In the genomic region with DNA sequence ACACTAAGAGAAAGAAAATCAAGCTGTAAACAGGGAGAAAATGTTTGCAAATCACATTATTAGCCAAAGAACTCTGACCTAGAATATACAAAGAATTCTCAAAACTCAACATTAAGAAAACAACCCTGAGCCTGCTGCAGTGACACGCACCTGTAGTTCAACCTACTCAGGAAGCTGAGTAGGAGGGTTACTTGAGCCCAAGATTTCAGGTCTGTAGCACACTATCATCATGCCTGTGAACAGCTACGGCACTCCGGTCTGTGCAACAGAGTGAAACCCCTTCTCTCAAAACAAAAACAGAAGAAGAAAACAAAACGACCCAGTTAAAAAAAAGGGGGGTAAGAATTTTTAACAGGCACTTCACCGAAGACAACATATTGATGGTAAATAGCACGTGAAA, we compare ENCODE assay signal across 12 cellular contexts. TPM values are rescaled to one million over a fixed set of nuclear protein-coding genes. Genes with fewer than 3 reads are reported as not detected.
DNase-seq lines count a peak whose midpoint lies in the region; ATAC-seq and TF ChIP-seq lines count a peak whose summit lies in the region.
"Had no signal": no experiment of that assay in that cellular context is flagged by ENCODE, and none has a peak within 500 bp of the region (broad histone marks: within the 10 kb centered on the region; RNA-seq: fewer than 3 reads in every experiment).

No MANE protein-coding gene starts in this region.

- DNase-seq in GM06990 (ENCODE audit: extremely low read depth, insufficient read length), result peak; percentile 30
- no peak for DNase-seq in activated CD4-positive, alpha-beta T cell treated with anti-CD3 and anti-CD28 coated beads, Interleukin-2, amount 10 ng/mL, durations not matched to agents 7 days and 5 days
- DNase-seq in mesenchymal stem cell, result no peak
- DNase-seq in right lobe of liver, result no peak
- no peak for DNase-seq in NCI-H226
- DNase-seq: activated naive CD4-positive, alpha-beta T cell treated with anti-CD3 and anti-CD28 coated beads for 36 hours had no signal

- H2BK120ac ChIP-seq in mesenchymal stem cell (ENCODE audit: low read depth, low read length), result no peak overlapping the region

- intact Hi-C loops in right lobe of liver (cut with DNase I), result no loop called here

- no peaks in the 10 kb centered on the region for H3K4me1 Mint-ChIP-seq in activated CD4-positive, alpha-beta T cell treated with anti-CD3 and anti-CD28 coated beads, Interleukin-2, amount 10 ng/mL, durations not matched to agents 7 days and 5 days
- H3K4me1 Mint-ChIP-seq: stimulated activated effector memory CD8-positive, alpha-beta T cell treated with anti-CD3 and anti-CD28 coated beads, Interleukin-12 subunit alpha, Interleukin-12 subunit beta, amount 100 ng/mL, for 72 hours had no signal

- no peak overlapping the region for H3K18ac ChIP-seq in mesenchymal stem cell (ENCODE audit: low read depth in 1 of 2, low read length in 2 of 2)

- no peaks in the 10 kb centered on the region for H3K9me3 Mint-ChIP-seq in activated CD4-positive, alpha-beta T cell treated with anti-CD3 and anti-CD28 coated beads, Interleukin-2, amount 10 ng/mL, durations not matched to agents 7 days and 5 days
- H3K9me3 Mint-ChIP-seq: activated naive CD4-positive, alpha-beta T cell treated with anti-CD3 and anti-CD28 coated beads for 36 hours; stimulated activated effector memory CD8-positive, alpha-beta T cell treated with anti-CD3 and anti-CD28 coated beads, Interleukin-12 subunit alpha, Interleukin-12 subunit beta, amount 100 ng/mL, for 72 hours had no signal

- H3K27me3 ChIP-seq in GM06990 (replicated peaks; ENCODE audit: control insufficient read depth, insufficient read depth, low read length) (no peaks in the 10 kb centered on the region), mesenchymal stem cell (ENCODE audit: control insufficient read depth in 1 of 2, insufficient read depth in 1 of 2, low read length in 2 of 2) (no peaks in the 10 kb centered on the region), right lobe of liver (no peaks in the 10 kb centered on the region)

- CTCF ChIA-PET in activated CD4-positive, alpha-beta T cell treated with anti-CD3 and anti-CD28 coated beads, Interleukin-2, amount 10 ng/mL, durations not matched to agents 7 days and 5 days (lab: Charles Lee), result no interaction called here

- H2BK15ac ChIP-seq in mesenchymal stem cell (ENCODE audit: low read depth, poor library complexity, severe bottlenecking), result no peak overlapping the region

- no peak overlapping the region for H2BK12ac ChIP-seq in mesenchymal stem cell (ENCODE audit: low read length in 2 of 2)

- H3K23ac ChIP-seq in mesenchymal stem cell (ENCODE audit: low read length in 2 of 2), result no peak overlapping the region

- H3K36me3 ChIP-seq in GM06990 (ENCODE audit: control insufficient read depth, insufficient read depth, low read length) (no peaks in the 10 kb centered on the region; the same call in 1 of the 2 replicates), mesenchymal stem cell (ENCODE audit: control insufficient read depth in 1 of 2, insufficient read depth in 2 of 2, low read depth in 1 of 2, low read length in 2 of 2) (peaks cover 4 to 30% of the 10 kb centered on the region in 2 experiments), right lobe of liver (no peaks in the 10 kb centered on the region)

- no peak overlapping the region for H3K27ac Mint-ChIP-seq in activated CD4-positive, alpha-beta T cell treated with anti-CD3 and anti-CD28 coated beads, Interleukin-2, amount 10 ng/mL, durations not matched to agents 7 days and 5 days
- H3K27ac Mint-ChIP-seq: activated naive CD4-positive, alpha-beta T cell treated with anti-CD3 and anti-CD28 coated beads for 36 hours; stimulated activated effector memory CD8-positive, alpha-beta T cell treated with anti-CD3 and anti-CD28 coated beads, Interleukin-12 subunit alpha, Interleukin-12 subunit beta, amount 100 ng/mL, for 72 hours had no signal

- no peak overlapping the region for H3K4ac ChIP-seq in mesenchymal stem cell (ENCODE audit: low read depth in 1 of 2, low read length in 2 of 2)

- TF ChIP-seq CTCF in GM06990 (IDR thresholded peaks at IDR 0.05; ENCODE audit: insufficient read depth, low read length, poor library complexity, severe bottlenecking) (no peak), right lobe of liver (IDR thresholded peaks at IDR 0.05) (no peak)

- POLR2A ChIA-PET in activated CD4-positive, alpha-beta T cell treated with anti-CD3 and anti-CD28 coated beads, Interleukin-2, amount 10 ng/mL, durations not matched to agents 7 days and 5 days (lab: Charles Lee), result no interaction called here

- 97% methylated on average over 6 of the region's 6 CpGs for WGBS in mesenchymal stem cell
- 95% methylated on average over 6 of the region's 6 CpGs for WGBS in right lobe of liver (ENCODE audit: insufficient coverage, low coverage, low lambda C conversion rate, missing lambda C conversion rate)

- H2AK5ac ChIP-seq in mesenchymal stem cell (ENCODE audit: low read length, severe bottlenecking), result no peak overlapping the region

- no peak overlapping the region for H3K4me3 Mint-ChIP-seq in activated CD4-positive, alpha-beta T cell treated with anti-CD3 and anti-CD28 coated beads, Interleukin-2, amount 10 ng/mL, durations not matched to agents 7 days and 5 days
- H3K4me3 Mint-ChIP-seq: activated naive CD4-positive, alpha-beta T cell treated with anti-CD3 and anti-CD28 coated beads for 36 hours; stimulated activated effector memory CD8-positive, alpha-beta T cell treated with anti-CD3 and anti-CD28 coated beads, Interleukin-12 subunit alpha, Interleukin-12 subunit beta, amount 100 ng/mL, for 72 hours had no signal

- H3K4me3 ChIP-seq in GM06990 (replicated peaks; ENCODE audit: low read depth, low read length) (peak overlapping the region; percentile 15), mesenchymal stem cell (ENCODE audit: insufficient read depth in 1 of 2, low read depth in 1 of 2, low read length in 2 of 2) (no peak overlapping the region), right lobe of liver (no peak overlapping the region)
- H3K4me3 ChIP-seq: skin epidermis had no signal

- H3K9me3 ChIP-seq in mesenchymal stem cell (ENCODE audit: control insufficient read depth, low read length), result no peaks in the 10 kb centered on the region
- H3K9me3 ChIP-seq in right lobe of liver, result no peaks in the 10 kb centered on the region

- ATAC-seq in GM19452 (IDR thresholded peaks at IDR 0.05; ENCODE audit: unreplicated experiment), result peak; percentile 72
- peak; percentile 98 for ATAC-seq in HG02852 (IDR thresholded peaks at IDR 0.05; ENCODE audit: unreplicated experiment)
- peak; percentile 77 for ATAC-seq in HG03575 (IDR thresholded peaks at IDR 0.05; ENCODE audit: extremely low read depth, insufficient number of reproducible peaks, low FRiP score, unreplicated experiment)
- ATAC-seq in right lobe of liver, result no peak
- ATAC-seq: stimulated activated effector memory CD8-positive, alpha-beta T cell treated with anti-CD3 and anti-CD28 coated beads, Interleukin-12 subunit alpha, Interleukin-12 subunit beta, amount 100 ng/mL, for 72 hours had no signal

- no peaks in the 10 kb centered on the region for H3K36me3 Mint-ChIP-seq in activated CD4-positive, alpha-beta T cell treated with anti-CD3 and anti-CD28 coated beads, Interleukin-2, amount 10 ng/mL, durations not matched to agents 7 days and 5 days (ENCODE audit: low read depth)

- TF ChIP-seq POLR2A in right lobe of liver (IDR thresholded peaks at IDR 0.05), result no peak

- no peaks in the 10 kb centered on the region for H3K27me3 Mint-ChIP-seq in activated CD4-positive, alpha-beta T cell treated with anti-CD3 and anti-CD28 coated beads, Interleukin-2, amount 10 ng/mL, durations not matched to agents 7 days and 5 days

- no peak overlapping the region for H3K9ac ChIP-seq in mesenchymal stem cell (ENCODE audit: low read length)

- H3K79me1 ChIP-seq in mesenchymal stem cell (replicated peaks; ENCODE audit: low read length, poor library complexity, severe bottlenecking), result peaks cover 19% of the 10 kb centered on the region

- no peak overlapping the region for H4K91ac ChIP-seq in mesenchymal stem cell (ENCODE audit: low read length)

- H2AFZ ChIP-seq in mesenchymal stem cell (ENCODE audit: low read depth, low read length), result no peak overlapping the region

- H2BK5ac ChIP-seq in mesenchymal stem cell (ENCODE audit: low read depth, low read length, poor library complexity, severe bottlenecking), result no peak overlapping the region

- no peak overlapping the region for H3K4me2 ChIP-seq in mesenchymal stem cell (ENCODE audit: low read length, poor library complexity, severe bottlenecking)

- no peak overlapping the region for H3K14ac ChIP-seq in mesenchymal stem cell (ENCODE audit: low read length in 2 of 2)

- H3K27ac ChIP-seq in mesenchymal stem cell (ENCODE audit: low read length, poor library complexity, severe bottlenecking) (no peak overlapping the region), right lobe of liver (no peak overlapping the region)
- H3K27ac ChIP-seq: skin epidermis, VCaP had no signal

- H4K8ac ChIP-seq in mesenchymal stem cell (ENCODE audit: low read length), result no peak overlapping the region

- H3K4me1 ChIP-seq in mesenchymal stem cell (ENCODE audit: control insufficient read depth, insufficient read depth, low read depth, low read length), result peaks cover 3% of the 10 kb centered on the region
- H3K4me1 ChIP-seq in right lobe of liver, result no peaks in the 10 kb centered on the region

RNA-seq across cellular contexts. Expression of gene SAV1, which starts 20.8 kb away (rescaled TPM):
- 1 to 10 TPM; 3.4 to 3.9 TPM for total RNA-seq in activated CD4-positive, alpha-beta T cell treated with anti-CD3 and anti-CD28 coated beads, Interleukin-2, amount 10 ng/mL, durations not matched to agents 7 days and 5 days
- 22.8 TPM for polyA plus RNA-seq in mesenchymal stem cell (2013, experiment 1 of 2)
- 23.0 TPM for polyA plus RNA-seq in mesenchymal stem cell (2013, experiment 2 of 2)
- 10 to 100 TPM in 3 of 6 experiments, 1 to 10 TPM in 3; 7.8 to 13.8 (median 10.0) TPM for total RNA-seq in right lobe of liver

Comparison
In these comparisons a context has a peak if more than half of its experiments do, and no peak if none do; other contexts are left out.
1. ATAC-seq: peak in GM19452 (single experiment), HG02852 (single experiment) and HG03575 (single experiment); none in right lobe of liver (0 of 4).